In the genomic region with DNA sequence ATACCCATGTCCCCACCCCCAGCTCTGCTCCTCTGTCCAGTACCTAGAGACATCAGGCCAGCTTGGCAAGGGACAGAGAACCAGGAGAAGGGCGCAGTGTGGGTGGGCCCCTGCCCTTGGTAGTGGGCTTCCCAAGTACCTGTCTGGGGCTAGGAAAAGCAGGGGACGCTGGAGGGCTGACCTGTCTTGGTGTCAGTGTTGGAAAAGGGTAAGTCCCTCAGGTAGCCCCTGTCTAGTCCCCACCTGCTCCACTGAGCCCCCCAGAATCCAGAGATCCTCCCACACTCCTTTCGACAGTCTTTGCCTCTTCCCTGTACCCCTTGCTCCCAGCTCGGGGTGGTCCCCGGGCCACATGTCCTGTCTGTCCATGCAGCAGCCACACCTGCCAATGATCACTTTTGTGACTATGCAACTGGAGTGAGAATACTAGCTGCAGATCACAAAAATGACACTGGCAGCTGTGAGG, we compare ENCODE assay signal across 12 cellular contexts. TPM values are rescaled to one million over a fixed set of nuclear protein-coding genes. Genes with fewer than 3 reads are reported as not detected.
DNase-seq lines count a peak whose midpoint lies in the region; ATAC-seq, FAIRE-seq and TF ChIP-seq lines count a peak whose summit lies in the region.
"Had no signal": no experiment of that assay in that cellular context is flagged by ENCODE, and none has a peak within 500 bp of the region (broad histone marks: within the 10 kb centered on the region; RNA-seq: fewer than 3 reads in every experiment).

No MANE protein-coding gene starts in this region.

- no peaks in the 10 kb centered on the region for H4K20me1 ChIP-seq in HepG2 (ENCODE audit: insufficient read depth, low read length)

- peak overlapping the region; percentile 61 to 89 (median 82) for H3K4me3 Mint-ChIP-seq in naive thymus-derived CD4-positive, alpha-beta T cell

- no peak for FAIRE-seq in HepG2 (lab: Jason Lieb, UNC)

- peaks cover 11 to 32% (median 25%) of the 10 kb centered on the region in 7 donors for H3K4me1 Mint-ChIP-seq in naive thymus-derived CD4-positive, alpha-beta T cell

- H3K27me3 Mint-ChIP-seq in naive thymus-derived CD4-positive, alpha-beta T cell, result peaks cover 0 to 6% (median 0%) of the 10 kb centered on the region in 5 donors

- in situ Hi-C loops in HepG2 (cut with HindIII; ENCODE audit: extremely low pct_ligation_motif_present, low pct_unique_long_range_greater_than_20kb), result no loop called here

- H2AFZ ChIP-seq in HepG2 (ENCODE audit: low read length), result peak overlapping the region; percentile 77

- peak overlapping the region; percentile 87 for H3K4me2 ChIP-seq in HepG2 (ENCODE audit: low read depth, low read length)

- CTCF ChIA-PET in HepG2 (lab: Yijun Ruan, JAX; ENCODE audit: low intra/inter-chr PET ratio, low total read pairs), result interaction anchor here (1.2 to 3.4 kb wide), 6 partner anchors 17 to 134 kb away, joined by 3 to 88 read pairs (median 14); a partner anchor contains a TSS
- CTCF ChIA-PET in naive thymus-derived CD4-positive, alpha-beta T cell (lab: Charles Lee), result interaction anchor here (0.5 to 11.9 kb wide), 12 partner anchors 15 to 894 kb away, joined by 3 to 194 read pairs (median 4); a partner anchor contains a TSS

- POLR2A ChIA-PET in HepG2 (lab: Yijun Ruan, JAX), result interaction anchor here (1.0 to 3.6 kb wide), 6 partner anchors 15 to 117 kb away, joined by 3 to 47 read pairs (median 16); a partner anchor contains a TSS
- POLR2A ChIA-PET in naive thymus-derived CD4-positive, alpha-beta T cell (lab: Charles Lee), result interaction anchor here (1.8 to 4.2 kb wide), 6 partner anchors 14 to 117 kb away, joined by 8 to 74 read pairs (median 22); a partner anchor contains a TSS

- DNase-seq in HepG2 (ENCODE audit: low spot score), result no peak
- DNase-seq in right lobe of liver, result no peak
- no peak for DNase-seq in naive thymus-derived CD4-positive, alpha-beta T cell
- DNase-seq in ureter (ENCODE audit: low spot score), result no peak
- DNase-seq in NCI-H446 (lab: John Stamatoyannopoulos, UW), result no peak
- DNase-seq in superior temporal gyrus (ENCODE audit: extremely low spot score), result no peak
- DNase-seq in midbrain (lab: John Stamatoyannopoulos, UW), result no peak
- DNase-seq: NCI-H2107 had no signal

- peaks cover 32% of the 10 kb centered on the region for H3K4me1 ChIP-seq in HepG2 (ENCODE audit: insufficient read depth, low read length)
- H3K4me1 ChIP-seq in right lobe of liver, result peaks cover 0 to 2% (median 0%) of the 10 kb centered on the region in 4 donors
- H3K4me1 ChIP-seq in naive thymus-derived CD4-positive, alpha-beta T cell (ENCODE audit: control insufficient read depth in 2 of 2, insufficient read depth in 2 of 2, low read length in 2 of 2), result peaks cover 2 to 20% of the 10 kb centered on the region in 2 donors

- H3K4me3 ChIP-seq in HepG2 (replicated peaks in 1 of 3; ENCODE audit: insufficient read depth in 1 of 3, low read depth in 2 of 3, low read length in 3 of 3), result peak overlapping the region in 1 of 3 experiments; percentile 81; a peak in 1 of 6 replicates
- H3K4me3 ChIP-seq in right lobe of liver, result no peak overlapping the region
- no peak overlapping the region for H3K4me3 ChIP-seq in naive thymus-derived CD4-positive, alpha-beta T cell (ENCODE audit: low read length)

- no peak for TF ChIP-seq POLR2A in HepG2 (IDR thresholded peaks at IDR 0.05; ENCODE audit: insufficient read depth in 1 of 2, low read depth in 2 of 2, low read length in 2 of 2)
- no peak for TF ChIP-seq POLR2A in right lobe of liver (IDR thresholded peaks at IDR 0.05)

- no peaks in the 10 kb centered on the region for H3K9me3 Mint-ChIP-seq in naive thymus-derived CD4-positive, alpha-beta T cell

- TF ChIP-seq CTCF in HepG2 (CRISPR knock-in tag; IDR thresholded peaks at IDR 0.05), result no peak
- no peak for TF ChIP-seq CTCF in right lobe of liver (IDR thresholded peaks at IDR 0.05)

- H3K9ac ChIP-seq in HepG2 (ENCODE audit: insufficient read depth, low read depth, low read length), result no peak overlapping the region

- intact Hi-C loops in HepG2 (cut with micrococcal nuclease; ENCODE audit: unreplicated experiment) (loop anchor here (1.0 to 10.0 kb wide), 4 partner anchors 14 to 241 kb away; a partner anchor contains a TSS), right lobe of liver (cut with DNase I) (loop anchor here in 1 of 2 donors (10.0 kb wide), 2 partner anchors 69 to 269 kb away; a partner anchor contains a TSS)
- intact Hi-C loops in naive thymus-derived CD4-positive, alpha-beta T cell (cut with micrococcal nuclease), result loop anchor here (1.0 to 5.0 kb wide), 8 partner anchors 14 to 249 kb away; a partner anchor contains a TSS

- H3K27me3 ChIP-seq in HepG2 (ENCODE audit: control insufficient read depth in 1 of 2, insufficient read depth in 2 of 2, low read length in 2 of 2) (peaks cover 6 to 74% of the 10 kb centered on the region in 2 experiments; a peak in 4 of 5 replicates), right lobe of liver (no peaks in the 10 kb centered on the region)
- no peaks in the 10 kb centered on the region for H3K27me3 ChIP-seq in naive thymus-derived CD4-positive, alpha-beta T cell (ENCODE audit: control insufficient read depth in 2 of 2, insufficient read depth in 2 of 2, low read length in 2 of 2)
- H3K27me3 ChIP-seq: SJSA1 had no signal

- no TSS peak for BruUV-seq in HepG2 (replicated peaks; lab: Mats Ljungman, UMichigan)

- H3K36me3 ChIP-seq in HepG2 (replicated peaks in 1 of 2; ENCODE audit: control insufficient read depth in 1 of 2, insufficient read depth in 2 of 2, low read length in 2 of 2) (no peaks in the 10 kb centered on the region), right lobe of liver (no peaks in the 10 kb centered on the region)
- H3K36me3 ChIP-seq in naive thymus-derived CD4-positive, alpha-beta T cell (ENCODE audit: control insufficient read depth in 2 of 3, insufficient read depth in 3 of 3, low read length in 3 of 3), result no peaks in the 10 kb centered on the region
- H3K36me3 ChIP-seq: SJSA1 had no signal

- H3K36me3 Mint-ChIP-seq in naive thymus-derived CD4-positive, alpha-beta T cell, result peaks cover 0 to 2% (median 0%) of the 10 kb centered on the region in 5 donors

- no peaks in the 10 kb centered on the region for H3K79me2 ChIP-seq in HepG2 (ENCODE audit: insufficient read depth, low read length)

- H3K9me3 ChIP-seq in HepG2 (ENCODE audit: low read length) (no peaks in the 10 kb centered on the region), right lobe of liver (no peaks in the 10 kb centered on the region)
- no peaks in the 10 kb centered on the region for H3K9me3 ChIP-seq in naive thymus-derived CD4-positive, alpha-beta T cell (ENCODE audit: control insufficient read depth in 2 of 3, low read length in 3 of 3)
- H3K9me3 ChIP-seq: SJSA1 had no signal

- TF ChIP-seq RAD21 in HepG2 (CRISPR knock-in tag; IDR thresholded peaks at IDR 0.05), result no peak

- WGBS in HepG2 (ENCODE audit: low lambda C conversion rate), result 55% methylated on average over 5 of the region's 5 CpGs
- WGBS in right lobe of liver (ENCODE audit: insufficient coverage, low coverage, low lambda C conversion rate, missing lambda C conversion rate), result 70% methylated on average over 5 of the region's 5 CpGs

- ATAC-seq in HepG2 (no peak), right lobe of liver (no peak)
- ATAC-seq in naive thymus-derived CD4-positive, alpha-beta T cell, result no peak

- H3K27ac Mint-ChIP-seq in naive thymus-derived CD4-positive, alpha-beta T cell, result peak overlapping the region in 7 of 9 donors; percentile 56 to 88 (median 71)

- H3K27ac ChIP-seq in HepG2 (ENCODE audit: extremely low read length, insufficient read depth, low read length), result no peak overlapping the region
- H3K27ac ChIP-seq in right lobe of liver, result no peak overlapping the region
- peak overlapping the region; percentile 88 for H3K27ac ChIP-seq in angular gyrus (ENCODE audit: low read depth, low read length)
- H3K27ac ChIP-seq in naive thymus-derived CD4-positive, alpha-beta T cell (ENCODE audit: low read depth, low read length), result no peak overlapping the region
- H3K27ac ChIP-seq: HL-60, SJSA1 had no signal

- no peak for TF ChIP-seq EP300 in HepG2 (IDR thresholded peaks at IDR 0.05; ENCODE audit: low read depth in 2 of 2, low read length in 2 of 2)
- TF ChIP-seq EP300 in HepG2 (CRISPR knock-in tag; IDR thresholded peaks at IDR 0.05; ENCODE audit: borderline replicate concordance), result no peak

RNA-seq across cellular contexts. Expression of a gene that starts 14.6 kb away (rescaled TPM):
- total RNA-seq in HepG2 (2016; rRNA removed; fragmentation: Illumina TruSeq; extraction: Trizol) (18.6 and 21.3 TPM in 2 replicates), right lobe of liver (10 to 100 TPM; 32.6 to 52.1 (median 39.9) TPM), ureter (93.6 TPM)
- total RNA-seq in HepG2 (2016; cell fraction: cytosol; rRNA removed; fragmentation: Illumina TruSeq; extraction: Trizol; ENCODE audit: low read depth), result 11.0 and 12.3 TPM in 2 replicates
- 17.1 and 21.1 TPM in 2 replicates for total RNA-seq in HepG2 (2016; cell fraction: insoluble cytoplasmic fraction; rRNA removed; fragmentation: Illumina TruSeq; extraction: Trizol)
- 18.1 and 22.0 TPM in 2 replicates for total RNA-seq in HepG2 (2016; cell fraction: membrane; rRNA removed; fragmentation: Illumina TruSeq; extraction: Trizol)
- 14.6 and 15.9 TPM in 2 replicates for total RNA-seq in HepG2 (2016; cell fraction: nucleus; rRNA removed; fragmentation: Illumina TruSeq; extraction: Trizol)
- 31.1 and 55.2 TPM in 2 replicates for polyA plus RNA-seq in HepG2 (2011; rRNA removed)
- 30.3 and 35.7 TPM in 2 replicates for polyA plus RNA-seq in HepG2 (2011; cell fraction: cytosol; rRNA removed)
- polyA plus RNA-seq in HepG2 (2011; cell fraction: nucleus; rRNA removed), result 135 and 143 TPM in 2 replicates
- 29.8 and 56.4 TPM in 2 replicates for polyA plus RNA-seq in HepG2 (2012)
- polyA plus RNA-seq in HepG2 (2016; cell fraction: cytosol; fragmentation: Illumina TruSeq; extraction: Trizol; ENCODE audit: low read depth), result 12.6 and 15.8 TPM in 2 replicates
- polyA plus RNA-seq in HepG2 (2016; cell fraction: insoluble cytoplasmic fraction; fragmentation: Illumina TruSeq; extraction: Trizol; ENCODE audit: low read depth), result 26.8 and 30.7 TPM in 2 replicates
- polyA plus RNA-seq in HepG2 (2016; cell fraction: membrane; fragmentation: Illumina TruSeq; extraction: Trizol; ENCODE audit: low read depth), result 23.9 and 24.2 TPM in 2 replicates
- polyA plus RNA-seq in HepG2 (2016; cell fraction: nucleus; fragmentation: Illumina TruSeq; extraction: Trizol; ENCODE audit: insufficient read depth, low read depth), result 42.9 and 50.3 TPM in 2 replicates
- 17.7 and 40.8 TPM in 2 replicates for polyA minus RNA-seq in HepG2 (2011; rRNA and poly(A)+ RNA removed; ENCODE audit: low replicate concordance)
- 14.7 and 20.1 TPM in 2 replicates for polyA minus RNA-seq in HepG2 (2011; cell fraction: cytosol; rRNA and poly(A)+ RNA removed)
- polyA minus RNA-seq in HepG2 (2011; cell fraction: nucleus; rRNA and poly(A)+ RNA removed), result 23.2 and 30.5 TPM in 2 replicates
- 100 to 1,000 TPM in 4 of 5 experiments, 10 to 100 TPM in 1; 50.8 to 134 (median 113) TPM for total RNA-seq in naive thymus-derived CD4-positive, alpha-beta T cell
- 1 to 10 TPM; 6.7 to 7.7 TPM for polyA plus RNA-seq in naive thymus-derived CD4-positive, alpha-beta T cell

RNA-seq across cellular contexts. Expression of a gene that starts 15.4 kb away (rescaled TPM):
- not detected in 2 replicates for total RNA-seq in HepG2 (2016; rRNA removed; fragmentation: Illumina TruSeq; extraction: Trizol)
- total RNA-seq in HepG2 (2016; cell fraction: cytosol; rRNA removed; fragmentation: Illumina TruSeq; extraction: Trizol; ENCODE audit: low read depth), result not detected in 2 replicates
- not detected in 2 replicates for total RNA-seq in HepG2 (2016; cell fraction: insoluble cytoplasmic fraction; rRNA removed; fragmentation: Illumina TruSeq; extraction: Trizol)
- not detected in 2 replicates for total RNA-seq in HepG2 (2016; cell fraction: membrane; rRNA removed; fragmentation: Illumina TruSeq; extraction: Trizol)
- not detected in 2 replicates for total RNA-seq in HepG2 (2016; cell fraction: nucleus; rRNA removed; fragmentation: Illumina TruSeq; extraction: Trizol)
- polyA plus RNA-seq in HepG2 (2011; rRNA removed), result 0.24 and 0.26 TPM in 2 replicates
- polyA plus RNA-seq in HepG2 (2011; cell fraction: cytosol; rRNA removed), result 0.05 and 0.10 TPM in 2 replicates
- 0.08 and 0.12 TPM in 2 replicates for polyA plus RNA-seq in HepG2 (2011; cell fraction: nucleus; rRNA removed)
- polyA plus RNA-seq in HepG2 (2012), result 0.51 and 0.74 TPM in 2 replicates
- not detected in 2 replicates for polyA plus RNA-seq in HepG2 (2016; cell fraction: cytosol; fragmentation: Illumina TruSeq; extraction: Trizol; ENCODE audit: low read depth)
- not detected in 2 replicates for polyA plus RNA-seq in HepG2 (2016; cell fraction: insoluble cytoplasmic fraction; fragmentation: Illumina TruSeq; extraction: Trizol; ENCODE audit: low read depth)
- polyA plus RNA-seq in HepG2 (2016; cell fraction: membrane; fragmentation: Illumina TruSeq; extraction: Trizol; ENCODE audit: low read depth), result not detected in 2 replicates
- polyA plus RNA-seq in HepG2 (2016; cell fraction: nucleus; fragmentation: Illumina TruSeq; extraction: Trizol; ENCODE audit: insufficient read depth, low read depth), result not detected in 2 replicates
- 0.06 TPM in 1 of 2 replicates, not detected in the other for polyA minus RNA-seq in HepG2 (2011; rRNA and poly(A)+ RNA removed; ENCODE audit: low replicate concordance)
- polyA minus RNA-seq in HepG2 (2011; cell fraction: cytosol; rRNA and poly(A)+ RNA removed), result not detected in 2 replicates
- not detected in 2 replicates for polyA minus RNA-seq in HepG2 (2011; cell fraction: nucleus; rRNA and poly(A)+ RNA removed)
- under 1 TPM in 1 of 6 experiments, not detected in 5; 0.31 TPM for total RNA-seq in right lobe of liver
- under 1 TPM in 1 of 5 experiments, not detected in 4; 0.48 TPM for total RNA-seq in naive thymus-derived CD4-positive, alpha-beta T cell
- polyA plus RNA-seq in naive thymus-derived CD4-positive, alpha-beta T cell, result not detected
- total RNA-seq in ureter, result not detected

RNA-seq across cellular contexts. Expression of a gene that starts 38.8 kb away (rescaled TPM):
- not detected in 2 replicates for total RNA-seq in HepG2 (2016; rRNA removed; fragmentation: Illumina TruSeq; extraction: Trizol)
- total RNA-seq in HepG2 (2016; cell fraction: cytosol; rRNA removed; fragmentation: Illumina TruSeq; extraction: Trizol; ENCODE audit: low read depth), result not detected in 2 replicates
- not detected in 2 replicates for total RNA-seq in HepG2 (2016; cell fraction: insoluble cytoplasmic fraction; rRNA removed; fragmentation: Illumina TruSeq; extraction: Trizol)
- total RNA-seq in HepG2 (2016; cell fraction: membrane; rRNA removed; fragmentation: Illumina TruSeq; extraction: Trizol), result not detected in 2 replicates
- total RNA-seq in HepG2 (2016; cell fraction: nucleus; rRNA removed; fragmentation: Illumina TruSeq; extraction: Trizol), result not detected in 2 replicates
- not detected in 2 replicates for polyA plus RNA-seq in HepG2 (2011; rRNA removed)
- polyA plus RNA-seq in HepG2 (2011; cell fraction: cytosol; rRNA removed), result not detected in 2 replicates
- not detected in 2 replicates for polyA plus RNA-seq in HepG2 (2011; cell fraction: nucleus; rRNA removed)
- not detected in 2 replicates for polyA plus RNA-seq in HepG2 (2012)
- not detected in 2 replicates for polyA plus RNA-seq in HepG2 (2016; cell fraction: cytosol; fragmentation: Illumina TruSeq; extraction: Trizol; ENCODE audit: low read depth)
- polyA plus RNA-seq in HepG2 (2016; cell fraction: insoluble cytoplasmic fraction; fragmentation: Illumina TruSeq; extraction: Trizol; ENCODE audit: low read depth), result not detected in 2 replicates
- polyA plus RNA-seq in HepG2 (2016; cell fraction: membrane; fragmentation: Illumina TruSeq; extraction: Trizol; ENCODE audit: low read depth), result not detected in 2 replicates
- polyA plus RNA-seq in HepG2 (2016; cell fraction: nucleus; fragmentation: Illumina TruSeq; extraction: Trizol; ENCODE audit: insufficient read depth, low read depth), result not detected in 2 replicates
- polyA minus RNA-seq in HepG2 (2011; rRNA and poly(A)+ RNA removed; ENCODE audit: low replicate concordance), result not detected in 2 replicates
- not detected in 2 replicates for polyA minus RNA-seq in HepG2 (2011; cell fraction: cytosol; rRNA and poly(A)+ RNA removed)
- not detected in 2 replicates for polyA minus RNA-seq in HepG2 (2011; cell fraction: nucleus; rRNA and poly(A)+ RNA removed)
- not detected for total RNA-seq in right lobe of liver
- total RNA-seq in naive thymus-derived CD4-positive, alpha-beta T cell, result not detected
- polyA plus RNA-seq in naive thymus-derived CD4-positive, alpha-beta T cell, result not detected
- total RNA-seq in ureter, result not detected
- total RNA-seq: fibroblast of lung, SJSA1 had no signal
- polyA plus RNA-seq: fibroblast of lung had no signal

RNA-seq across cellular contexts. Expression of a gene that starts 40.1 kb away (rescaled TPM):
- total RNA-seq in HepG2 (2016; rRNA removed; fragmentation: Illumina TruSeq; extraction: Trizol), result 0.97 and 1.3 TPM in 2 replicates
- total RNA-seq in HepG2 (2016; cell fraction: cytosol; rRNA removed; fragmentation: Illumina TruSeq; extraction: Trizol; ENCODE audit: low read depth), result 0.10 and 0.18 TPM in 2 replicates
- total RNA-seq in HepG2 (2016; cell fraction: insoluble cytoplasmic fraction; rRNA removed; fragmentation: Illumina TruSeq; extraction: Trizol), result 1.2 and 2.1 TPM in 2 replicates
- total RNA-seq in HepG2 (2016; cell fraction: membrane; rRNA removed; fragmentation: Illumina TruSeq; extraction: Trizol), result 0.34 and 0.52 TPM in 2 replicates
- total RNA-seq in HepG2 (2016; cell fraction: nucleus; rRNA removed; fragmentation: Illumina TruSeq; extraction: Trizol), result 0.78 and 0.81 TPM in 2 replicates
- 12.7 and 19.5 TPM in 2 replicates for polyA plus RNA-seq in HepG2 (2011; rRNA removed)
- polyA plus RNA-seq in HepG2 (2011; cell fraction: cytosol; rRNA removed), result 10.0 and 11.2 TPM in 2 replicates
- polyA plus RNA-seq in HepG2 (2011; cell fraction: nucleus; rRNA removed), result 37.1 and 38.2 TPM in 2 replicates
- polyA plus RNA-seq in HepG2 (2012), result 15.6 and 17.6 TPM in 2 replicates
- polyA plus RNA-seq in HepG2 (2016; cell fraction: cytosol; fragmentation: Illumina TruSeq; extraction: Trizol; ENCODE audit: low read depth), result 0.87 and 1.3 TPM in 2 replicates
- polyA plus RNA-seq in HepG2 (2016; cell fraction: insoluble cytoplasmic fraction; fragmentation: Illumina TruSeq; extraction: Trizol; ENCODE audit: low read depth), result 2.8 TPM in 2 replicates
- 0.76 and 1.1 TPM in 2 replicates for polyA plus RNA-seq in HepG2 (2016; cell fraction: membrane; fragmentation: Illumina TruSeq; extraction: Trizol; ENCODE audit: low read depth)
- polyA plus RNA-seq in HepG2 (2016; cell fraction: nucleus; fragmentation: Illumina TruSeq; extraction: Trizol; ENCODE audit: insufficient read depth, low read depth), result 1.9 and 3.4 TPM in 2 replicates
- polyA minus RNA-seq in HepG2 (2011; rRNA and poly(A)+ RNA removed; ENCODE audit: low replicate concordance), result 6.5 and 116 TPM in 2 replicates
- polyA minus RNA-seq in HepG2 (2011; cell fraction: cytosol; rRNA and poly(A)+ RNA removed), result 1.8 and 2.1 TPM in 2 replicates
- 2.0 and 3.0 TPM in 2 replicates for polyA minus RNA-seq in HepG2 (2011; cell fraction: nucleus; rRNA and poly(A)+ RNA removed)
- total RNA-seq in right lobe of liver, result 100 to 1,000 TPM in 1 of 6 experiments, 10 to 100 TPM in 5; 14.9 to 114 (median 35.6) TPM
- total RNA-seq in naive thymus-derived CD4-positive, alpha-beta T cell, result 100 to 1,000 TPM in 3 of 5 experiments, 10 to 100 TPM in 2; 82.9 to 260 (median 183) TPM
- 100 to 1,000 TPM; 145 to 336 TPM for polyA plus RNA-seq in naive thymus-derived CD4-positive, alpha-beta T cell
- 85.1 TPM for total RNA-seq in ureter

RNA-seq across cellular contexts. Expression of a gene that starts 40.7 kb away (rescaled TPM):
- total RNA-seq in HepG2 (2016; rRNA removed; fragmentation: Illumina TruSeq; extraction: Trizol) (0.18 and 0.29 TPM in 2 replicates), right lobe of liver (1 to 10 TPM in 1 of 6 experiments, under 1 TPM in 3, not detected in 2; 0.27 to 2.0 (median 0.57) TPM), ureter (not detected)
- 0.30 and 0.35 TPM in 2 replicates for total RNA-seq in HepG2 (2016; cell fraction: cytosol; rRNA removed; fragmentation: Illumina TruSeq; extraction: Trizol; ENCODE audit: low read depth)
- total RNA-seq in HepG2 (2016; cell fraction: insoluble cytoplasmic fraction; rRNA removed; fragmentation: Illumina TruSeq; extraction: Trizol), result 0.18 and 0.24 TPM in 2 replicates
- 0.34 and 0.41 TPM in 2 replicates for total RNA-seq in HepG2 (2016; cell fraction: membrane; rRNA removed; fragmentation: Illumina TruSeq; extraction: Trizol)
- total RNA-seq in HepG2 (2016; cell fraction: nucleus; rRNA removed; fragmentation: Illumina TruSeq; extraction: Trizol), result 0.28 TPM in 1 of 2 replicates, not detected in the other
- polyA plus RNA-seq in HepG2 (2011; rRNA removed), result 0.18 and 0.22 TPM in 2 replicates
- polyA plus RNA-seq in HepG2 (2011; cell fraction: cytosol; rRNA removed), result 0.32 and 0.55 TPM in 2 replicates
- 0.19 and 0.21 TPM in 2 replicates for polyA plus RNA-seq in HepG2 (2011; cell fraction: nucleus; rRNA removed)
- polyA plus RNA-seq in HepG2 (2012), result not detected in 2 replicates
- 0.10 and 0.15 TPM in 2 replicates for polyA plus RNA-seq in HepG2 (2016; cell fraction: cytosol; fragmentation: Illumina TruSeq; extraction: Trizol; ENCODE audit: low read depth)
- polyA plus RNA-seq in HepG2 (2016; cell fraction: insoluble cytoplasmic fraction; fragmentation: Illumina TruSeq; extraction: Trizol; ENCODE audit: low read depth), result 0.27 and 0.32 TPM in 2 replicates
- polyA plus RNA-seq in HepG2 (2016; cell fraction: membrane; fragmentation: Illumina TruSeq; extraction: Trizol; ENCODE audit: low read depth), result 0.21 and 0.30 TPM in 2 replicates
- 0.57 TPM in 1 of 2 replicates, not detected in the other for polyA plus RNA-seq in HepG2 (2016; cell fraction: nucleus; fragmentation: Illumina TruSeq; extraction: Trizol; ENCODE audit: insufficient read depth, low read depth)
- 0.19 TPM in 1 of 2 replicates, not detected in the other for polyA minus RNA-seq in HepG2 (2011; rRNA and poly(A)+ RNA removed; ENCODE audit: low replicate concordance)
- polyA minus RNA-seq in HepG2 (2011; cell fraction: cytosol; rRNA and poly(A)+ RNA removed), result not detected in 2 replicates
- polyA minus RNA-seq in HepG2 (2011; cell fraction: nucleus; rRNA and poly(A)+ RNA removed), result not detected in 2 replicates
- total RNA-seq in naive thymus-derived CD4-positive, alpha-beta T cell, result not detected
- not detected for polyA plus RNA-seq in naive thymus-derived CD4-positive, alpha-beta T cell
- total RNA-seq: fibroblast of lung, SJSA1 had no signal
- polyA plus RNA-seq: fibroblast of lung had no signal
